Comparison of ENCODE assay signal across 8 cellular contexts in the genomic region with DNA sequence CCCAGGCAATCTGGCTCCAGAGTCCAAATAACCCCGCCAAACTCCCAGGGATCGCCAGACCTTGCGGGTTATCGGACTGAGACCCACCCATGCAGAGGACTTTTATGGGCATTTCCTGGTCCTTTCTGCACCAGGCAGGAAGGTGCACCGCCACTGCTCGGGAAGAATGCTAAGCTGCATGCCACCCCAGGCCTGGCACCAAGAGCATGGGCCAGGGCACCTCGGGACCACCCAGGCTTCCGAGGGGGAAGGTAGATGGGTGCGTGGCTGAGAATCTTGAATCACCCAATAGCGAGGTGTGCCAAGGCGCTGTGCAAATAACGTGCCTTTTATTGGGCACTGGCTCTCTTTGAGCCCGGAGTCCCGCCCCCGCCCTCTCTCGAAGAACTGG. TPM values are rescaled to one million over a fixed set of nuclear protein-coding genes. Genes with fewer than 3 reads are reported as not detected.
A peak's percentile ranks its signal among the peaks of the same experiment; 100 is the strongest.
DNase-seq lines count a peak whose midpoint lies in the region; ATAC-seq and TF ChIP-seq lines count a peak whose summit lies in the region.

No MANE protein-coding gene starts in this region.

- no peaks in the 10 kb centered on the region for H3K9me3 ChIP-seq in ovary

- POLR2A ChIA-PET in activated CD4-positive, alpha-beta T cell treated with anti-CD3 and anti-CD28 coated beads for 36 hours (lab: Charles Lee): interaction anchor here (0.6 to 0.8 kb wide), 3 partner anchors 22 to 469 kb away, joined by 3 to 6 read pairs (median 3); no protein-coding TSS in a partner anchor
- POLR2A ChIA-PET in T-cell (lab: Charles Lee) (no interaction called here), HEK293T (lab: Yijun Ruan, JAX) (interaction anchor here (1.1 kb wide), 1 partner anchor 42 kb away, joined by 3 read pairs; no protein-coding TSS in a partner anchor)

- peak overlapping the region; percentile 66 for H3K4me3 ChIP-seq in fibroblast of mammary gland (ENCODE audit: control insufficient read depth, low read depth, low read length)
- peak overlapping the region; percentile 65 for H3K4me3 ChIP-seq in ovary

- TF ChIP-seq POLR2A in ovary (IDR thresholded peaks at IDR 0.05): no peak

- TF ChIP-seq CTCF in fibroblast of mammary gland (conservative IDR thresholded peaks at IDR 0.05; ENCODE audit: control insufficient read depth, insufficient read depth, low read depth, low read length): no peak
- TF ChIP-seq CTCF in ovary (IDR thresholded peaks at IDR 0.05): no peak

- peaks cover 6% of the 10 kb centered on the region for H3K4me1 ChIP-seq in ovary (ENCODE audit: insufficient read depth)

- intact Hi-C loops in activated CD4-positive, alpha-beta T cell treated with anti-CD3 and anti-CD28 coated beads for 36 hours (cut with DNase I, micrococcal nuclease): loop anchor here in 1 of 2 experiments (2.0 kb wide), 1 partner anchor 64 kb away; the partner anchor contains the start of genes IRGQ and ZNF576
- intact Hi-C loops in ovary (cut with DNase I): loop anchor here in 1 of 4 donors (5.0 kb wide), 1 partner anchor 65 kb away; the partner anchor contains the start of genes IRGQ and ZNF576

- H3K27ac ChIP-seq in ovary: peak overlapping the region in 1 of 2 donors; percentile 74

- peaks cover 24% of the 10 kb centered on the region for H3K4me1 Mint-ChIP-seq in activated CD4-positive, alpha-beta T cell treated with anti-CD3 and anti-CD28 coated beads for 36 hours
- peaks cover 17 to 24% (median 23%) of the 10 kb centered on the region in 3 donors for H3K4me1 Mint-ChIP-seq in T-cell

- peak overlapping the region; percentile 92 for H3K27ac Mint-ChIP-seq in activated CD4-positive, alpha-beta T cell treated with anti-CD3 and anti-CD28 coated beads for 36 hours
- H3K27ac Mint-ChIP-seq in T-cell: peak overlapping the region; percentile 90 to 91

- CTCF ChIA-PET in activated CD4-positive, alpha-beta T cell treated with anti-CD3 and anti-CD28 coated beads for 36 hours (lab: Charles Lee): interaction anchor here (0.6 to 4.1 kb wide), 9 partner anchors 12 to 277 kb away, joined by 3 to 24 read pairs (median 6); no protein-coding TSS in a partner anchor
- CTCF ChIA-PET in T-cell (lab: Charles Lee) (interaction anchor here in 1 of 2 donors (0.8 to 3.4 kb wide), 8 partner anchors 13 to 252 kb away, joined by 3 to 24 read pairs (median 5); partner anchors contain the start of genes IRGQ and ZNF576), HEK293T (lab: Yijun Ruan, JAX) (interaction anchor here (0.6 to 1.9 kb wide), 5 partner anchors 23 to 210 kb away, joined by 3 to 7 read pairs (median 4); no protein-coding TSS in a partner anchor)

- H3K27me3 ChIP-seq in ovary: no peaks in the 10 kb centered on the region

- no peaks in the 10 kb centered on the region for H3K36me3 ChIP-seq in ovary

- H3K9me3 Mint-ChIP-seq in activated CD4-positive, alpha-beta T cell treated with anti-CD3 and anti-CD28 coated beads for 36 hours (ENCODE audit: low read depth): no peaks in the 10 kb centered on the region
- no peaks in the 10 kb centered on the region for H3K9me3 Mint-ChIP-seq in T-cell

- peaks cover 9% of the 10 kb centered on the region for H3K36me3 Mint-ChIP-seq in activated CD4-positive, alpha-beta T cell treated with anti-CD3 and anti-CD28 coated beads for 36 hours (ENCODE audit: low read depth)
- H3K36me3 Mint-ChIP-seq in T-cell: peaks cover 4% of the 10 kb centered on the region

- no peak for DNase-seq in activated CD4-positive, alpha-beta T cell treated with anti-CD3 and anti-CD28 coated beads for 36 hours
- DNase-seq in activated CD4-positive, alpha-beta T cell treated with anti-CD3 and anti-CD28 coated beads, Interleukin-2, amount 50 U/mL, for 48 hours: no peak
- DNase-seq in T-cell (peak in 2 of 34 experiments; percentile 25 to 33), fibroblast of mammary gland (ENCODE audit: low read depth) (no peak), ovary (peak in 4 of 5 donors; percentile 43 to 69 (median 68)), HEK293T (ENCODE audit: extremely low spot score) (no peak)

- TF ChIP-seq EP300 in ovary (IDR thresholded peaks at IDR 0.05): no peak

- peak overlapping the region; percentile 83 for H3K4me3 Mint-ChIP-seq in activated CD4-positive, alpha-beta T cell treated with anti-CD3 and anti-CD28 coated beads for 36 hours
- peak overlapping the region; percentile 88 to 90 (median 88) for H3K4me3 Mint-ChIP-seq in T-cell

- 0 to 1% (median 0%) methylated on average over 16 of the region's 16 CpGs for WGBS in ovary, 3 donors

- ATAC-seq in activated CD4-positive, alpha-beta T cell treated with anti-CD3 and anti-CD28 coated beads for 36 hours: peak; percentile 11
- ATAC-seq in HG03565 (IDR thresholded peaks at IDR 0.05; ENCODE audit: unreplicated experiment) (peak; percentile 8), T-cell (replicated peaks in 1 of 4) (peak; percentile 19 to 41 (median 36)), HG03342 (IDR thresholded peaks at IDR 0.05; ENCODE audit: unreplicated experiment) (no peak)

- H3K27me3 Mint-ChIP-seq in activated CD4-positive, alpha-beta T cell treated with anti-CD3 and anti-CD28 coated beads for 36 hours: no peaks in the 10 kb centered on the region
- no peaks in the 10 kb centered on the region for H3K27me3 Mint-ChIP-seq in T-cell

TF ChIP-seq in HEK293T, 16 proteins besides CTCF, POLR2A, EP300 and RAD21:
- TF ChIP-seq FOXA1 (IDR thresholded peaks at IDR 0.05) (no peak), CTBP1 (IDR thresholded peaks at IDR 0.05; ENCODE audit: borderline replicate concordance) (no peak), SUZ12 (IDR thresholded peaks at IDR 0.05) (no peak), PKNOX1 (IDR thresholded peaks at IDR 0.05) (no peak), L3MBTL2 (conservative IDR thresholded peaks at IDR 0.05) (no peak), HDGF (IDR thresholded peaks at IDR 0.05; ENCODE audit: borderline replicate concordance) (no peak), SP1 (IDR thresholded peaks at IDR 0.05) (no peak), ARNT (IDR thresholded peaks at IDR 0.05) (no peak), TARDBP (IDR thresholded peaks at IDR 0.05) (no peak), ELF4 (IDR thresholded peaks at IDR 0.05) (no peak), BHLHE40 (IDR thresholded peaks at IDR 0.05; ENCODE audit: borderline replicate concordance) (no peak), FOXM1 (IDR thresholded peaks at IDR 0.05; ENCODE audit: borderline replicate concordance) (no peak), ZNF384 (IDR thresholded peaks at IDR 0.05) (no peak), NFRKB (IDR thresholded peaks at IDR 0.05) (no peak), FOXK2 (IDR thresholded peaks at IDR 0.05) (no peak), LEF1 (IDR thresholded peaks at IDR 0.05; ENCODE audit: borderline replicate concordance) (no peak)

RNA-seq across cellular contexts. Expression of gene ZNF575, which starts 0.4 kb away (rescaled TPM):
- 1 to 10 TPM; 3.4 to 4.3 TPM for total RNA-seq in activated CD4-positive, alpha-beta T cell treated with anti-CD3 and anti-CD28 coated beads for 36 hours
- total RNA-seq in T-cell (10 to 100 TPM in 1 of 5 donors, 1 to 10 TPM in 4; 3.4 to 12.7 (median 6.2) TPM), ovary (1 to 10 TPM; 1.3 to 5.9 (median 3.9) TPM)
- polyA plus RNA-seq in ovary: 1 to 10 TPM; 1.2 to 1.7 TPM

RNA-seq across cellular contexts. Expression of gene ETHE1, which starts 5.6 kb away (rescaled TPM):
- total RNA-seq in activated CD4-positive, alpha-beta T cell treated with anti-CD3 and anti-CD28 coated beads for 36 hours: 10 to 100 TPM; 68.7 to 78.8 TPM
- total RNA-seq in T-cell (10 to 100 TPM; 19.1 to 39.4 (median 34.7) TPM), ovary (10 to 100 TPM; 16.1 to 28.5 (median 22.5) TPM)
- polyA plus RNA-seq in ovary: 10 to 100 TPM; 25.0 to 28.7 TPM

RNA-seq across cellular contexts. Expression of gene PHLDB3, which starts 28.0 kb away (rescaled TPM):
- total RNA-seq in activated CD4-positive, alpha-beta T cell treated with anti-CD3 and anti-CD28 coated beads for 36 hours: 10 to 100 TPM; 14.7 to 17.8 TPM
- total RNA-seq in T-cell (10 to 100 TPM; 39.4 to 61.0 (median 53.9) TPM), ovary (10 to 100 TPM; 14.5 to 29.7 (median 21.8) TPM)
- 10 to 100 TPM in 1 of 2 donors, 1 to 10 TPM in 1; 1.4 to 14.7 TPM for polyA plus RNA-seq in ovary

RNA-seq across cellular contexts. Expression of gene XRCC1, which starts 42.8 kb away (rescaled TPM):
- total RNA-seq in activated CD4-positive, alpha-beta T cell treated with anti-CD3 and anti-CD28 coated beads for 36 hours: 10 to 100 TPM; 31.6 to 40.0 TPM
- 10 to 100 TPM; 31.7 to 37.8 (median 35.4) TPM for total RNA-seq in T-cell
- 10 to 100 TPM; 19.0 to 39.9 (median 28.4) TPM for total RNA-seq in ovary
- 10 to 100 TPM; 16.8 to 37.7 TPM for polyA plus RNA-seq in ovary

RNA-seq across cellular contexts. Expression of gene PINLYP, which starts 43.0 kb away (rescaled TPM):
- 1 to 10 TPM; 3.5 to 3.6 TPM for total RNA-seq in activated CD4-positive, alpha-beta T cell treated with anti-CD3 and anti-CD28 coated beads for 36 hours
- total RNA-seq in T-cell (1 to 10 TPM in 3 of 5 donors, under 1 TPM in 2; 0.28 to 2.5 (median 1.5) TPM), ovary (10 to 100 TPM; 10.6 to 22.3 (median 17.7) TPM)
- 10 to 100 TPM; 25.5 to 29.9 TPM for polyA plus RNA-seq in ovary

Comparison
In these comparisons a context has a peak if more than half of its experiments do, and no peak if none do; other contexts are left out.
1. DNase-seq: peak in ovary (4 of 5); none in activated CD4-positive, alpha-beta T cell treated with anti-CD3 and anti-CD28 coated beads for 36 hours (single experiment), activated CD4-positive, alpha-beta T cell treated with anti-CD3 and anti-CD28 coated beads, Interleukin-2, amount 50 U/mL, for 48 hours (0 of 2), fibroblast of mammary gland (single experiment) and HEK293T (single experiment).
2. POLR2A ChIA-PET loops: an anchor here in activated CD4-positive, alpha-beta T cell treated with anti-CD3 and anti-CD28 coated beads for 36 hours (0.6 to 0.8 kb wide) and HEK293T (1.1 kb wide); none called in T-cell.